In the genomic region with DNA sequence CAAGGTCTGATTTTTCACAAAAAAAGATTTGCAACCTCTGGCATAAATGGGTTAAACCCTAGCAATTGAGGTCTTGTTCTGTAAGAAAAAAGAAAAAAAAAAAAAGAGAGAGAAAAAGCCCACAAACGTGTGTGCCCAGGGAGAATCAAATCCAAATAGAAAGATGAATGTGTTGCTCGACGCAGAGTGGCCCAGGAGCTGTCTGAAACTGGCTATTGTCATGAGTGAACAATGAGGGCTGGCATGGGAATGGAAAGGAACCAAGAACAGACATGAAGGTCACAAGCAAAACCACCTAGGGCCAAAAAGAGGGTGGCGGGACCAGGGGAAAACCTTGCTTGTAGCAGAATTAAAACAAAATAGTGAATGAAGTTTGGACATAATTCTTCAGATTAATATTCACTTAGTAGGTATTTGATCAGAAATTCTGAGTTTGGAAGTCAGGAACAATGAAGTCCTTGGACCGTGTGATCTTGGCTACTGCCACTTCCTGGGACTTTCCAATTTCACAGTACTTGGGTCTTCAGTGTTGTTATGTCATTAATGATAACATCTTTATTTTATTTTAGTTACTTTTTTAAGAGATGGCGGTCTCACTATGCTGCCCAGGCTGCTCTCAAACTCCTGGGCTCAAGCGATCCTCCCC, we compare ENCODE assay signal across 8 cellular contexts. TPM values are rescaled to one million over a fixed set of nuclear protein-coding genes. Genes with fewer than 3 reads are reported as not detected.
A peak's percentile ranks its signal among the peaks of the same experiment; 100 is the strongest.
DNase-seq lines count a peak whose midpoint lies in the region; ATAC-seq and TF ChIP-seq lines count a peak whose summit lies in the region.

No MANE protein-coding gene starts in this region.

- 79% methylated on average over 7 of the region's 7 CpGs for WGBS in hepatocyte (ENCODE audit: low lambda C conversion rate, missing lambda C conversion rate)

- intact Hi-C loops in activated CD4-positive, alpha-beta T cell treated with anti-CD3 and anti-CD28 coated beads for 36 hours (cut with DNase I, micrococcal nuclease), result loop anchor here in 1 of 2 experiments (10.0 kb wide), 1 partner anchor 779 kb away; the partner anchor contains the start of gene PIK3CD
- intact Hi-C loops in activated CD8-positive, alpha-beta T cell treated with anti-CD3 and anti-CD28 coated beads for 36 hours (cut with micrococcal nuclease), result loop anchor here (10.0 kb wide), 1 partner anchor 49 kb away; no protein-coding TSS in a partner anchor

- peaks cover 74% of the 10 kb centered on the region for H3K79me2 ChIP-seq in hepatocyte

- H3K9me2 ChIP-seq in hepatocyte (replicated peaks; ENCODE audit: insufficient read depth), result no peaks in the 10 kb centered on the region

- peak overlapping the region; percentile 90 for H3K4me3 Mint-ChIP-seq in activated CD4-positive, alpha-beta T cell treated with anti-CD3 and anti-CD28 coated beads for 36 hours
- peak overlapping the region; percentile 88 for H3K4me3 Mint-ChIP-seq in activated CD8-positive, alpha-beta T cell treated with anti-CD3 and anti-CD28 coated beads for 36 hours

- peak overlapping the region; percentile 99 for H3K27ac Mint-ChIP-seq in activated CD4-positive, alpha-beta T cell treated with anti-CD3 and anti-CD28 coated beads for 36 hours
- peak overlapping the region; percentile 100 for H3K27ac Mint-ChIP-seq in activated CD8-positive, alpha-beta T cell treated with anti-CD3 and anti-CD28 coated beads for 36 hours

- peak overlapping the region; percentile 89 for H3K4me2 ChIP-seq in hepatocyte

- peak overlapping the region in 1 of 5 donors; percentile 12 for H3K9ac ChIP-seq in subcutaneous abdominal adipose tissue (ENCODE audit: low read length in 5 of 5)

- H3K27me3 Mint-ChIP-seq in activated CD4-positive, alpha-beta T cell treated with anti-CD3 and anti-CD28 coated beads for 36 hours, result no peaks in the 10 kb centered on the region
- H3K27me3 Mint-ChIP-seq in activated CD8-positive, alpha-beta T cell treated with anti-CD3 and anti-CD28 coated beads for 36 hours, result no peaks in the 10 kb centered on the region

- H3K36me3 Mint-ChIP-seq in activated CD4-positive, alpha-beta T cell treated with anti-CD3 and anti-CD28 coated beads for 36 hours (ENCODE audit: low read depth), result peaks cover 90% of the 10 kb centered on the region
- H3K36me3 Mint-ChIP-seq in activated CD8-positive, alpha-beta T cell treated with anti-CD3 and anti-CD28 coated beads for 36 hours (ENCODE audit: low read depth), result peaks cover 81% of the 10 kb centered on the region

- H3K9me3 Mint-ChIP-seq in activated CD4-positive, alpha-beta T cell treated with anti-CD3 and anti-CD28 coated beads for 36 hours (ENCODE audit: low read depth), result no peaks in the 10 kb centered on the region
- H3K9me3 Mint-ChIP-seq in activated CD8-positive, alpha-beta T cell treated with anti-CD3 and anti-CD28 coated beads for 36 hours, result no peaks in the 10 kb centered on the region

- H3K27me3 ChIP-seq in hepatocyte (no peaks in the 10 kb centered on the region), subcutaneous abdominal adipose tissue (ENCODE audit: control insufficient read depth in 5 of 5, insufficient read depth in 4 of 5, low read length in 5 of 5) (no peaks in the 10 kb centered on the region)

- peak overlapping the region; percentile 98 for H3K27ac ChIP-seq in hepatocyte
- H3K27ac ChIP-seq in subcutaneous abdominal adipose tissue (ENCODE audit: low read depth, low read length), result peak overlapping the region; percentile 99

- peaks cover 58% of the 10 kb centered on the region for H4K20me1 ChIP-seq in hepatocyte (ENCODE audit: insufficient read depth, poor library complexity, severe bottlenecking)

- H3K36me3 ChIP-seq in hepatocyte (replicated peaks; ENCODE audit: insufficient read depth, low read depth) (peaks cover 6% of the 10 kb centered on the region), subcutaneous abdominal adipose tissue (ENCODE audit: control insufficient read depth in 5 of 5, insufficient read depth in 5 of 5, low read length in 5 of 5) (peaks cover 0 to 50% (median 38%) of the 10 kb centered on the region in 5 donors)

- CTCF ChIA-PET in activated CD4-positive, alpha-beta T cell treated with anti-CD3 and anti-CD28 coated beads for 36 hours (lab: Charles Lee), result interaction anchor here (1.0 to 1.4 kb wide), 2 partner anchors 17 to 27 kb away, joined by 3 to 5 read pairs; no protein-coding TSS in a partner anchor
- CTCF ChIA-PET in activated CD8-positive, alpha-beta T cell treated with anti-CD3 and anti-CD28 coated beads for 36 hours (lab: Charles Lee), result interaction anchor here (4.4 kb wide), 1 partner anchor 16 kb away, joined by 16 read pairs; no protein-coding TSS in a partner anchor

- peak; percentile 43 for DNase-seq in activated CD4-positive, alpha-beta T cell treated with anti-CD3 and anti-CD28 coated beads for 36 hours
- DNase-seq in activated CD4-positive, alpha-beta T cell treated with anti-CD3 and anti-CD28 coated beads, Interleukin-2, amount 50 U/mL, for 1 hour, result no peak
- DNase-seq in activated CD8-positive, alpha-beta T cell treated with anti-CD3 and anti-CD28 coated beads for 36 hours, result peak; percentile 43
- DNase-seq in hepatocyte (ENCODE audit: low spot score) (no peak), SIG-M5 (lab: John Stamatoyannopoulos, UW) (no peak)

- TF ChIP-seq CTCF in activated CD8-positive, alpha-beta T cell treated with anti-CD3 and anti-CD28 coated beads for 36 hours (IDR thresholded peaks at IDR 0.05), result no peak
- no peak for TF ChIP-seq CTCF in hepatocyte (IDR thresholded peaks at IDR 0.05; ENCODE audit: poor library complexity)

- H3K4me1 ChIP-seq in hepatocyte (ENCODE audit: insufficient read depth) (peaks cover 63% of the 10 kb centered on the region), subcutaneous abdominal adipose tissue (ENCODE audit: control insufficient read depth in 5 of 5, insufficient read depth in 5 of 5, low read length in 5 of 5) (peaks cover 11 to 94% (median 71%) of the 10 kb centered on the region in 5 donors)

- H3K4me3 ChIP-seq in hepatocyte (no peak overlapping the region), subcutaneous abdominal adipose tissue (ENCODE audit: low read depth in 1 of 5, low read length in 5 of 5) (peak overlapping the region in 1 of 5 donors; percentile 4)

- H3K9me3 ChIP-seq in hepatocyte (ENCODE audit: low read depth), result no peaks in the 10 kb centered on the region
- H3K9me3 ChIP-seq in subcutaneous abdominal adipose tissue (ENCODE audit: control insufficient read depth in 5 of 5, low read length in 5 of 5), result no peaks in the 10 kb centered on the region

- peaks cover 63% of the 10 kb centered on the region for H3K4me1 Mint-ChIP-seq in activated CD4-positive, alpha-beta T cell treated with anti-CD3 and anti-CD28 coated beads for 36 hours
- peaks cover 52% of the 10 kb centered on the region for H3K4me1 Mint-ChIP-seq in activated CD8-positive, alpha-beta T cell treated with anti-CD3 and anti-CD28 coated beads for 36 hours (ENCODE audit: low read depth)

- H2AFZ ChIP-seq in hepatocyte, result no peak overlapping the region

- ATAC-seq in activated CD4-positive, alpha-beta T cell treated with anti-CD3 and anti-CD28 coated beads for 36 hours, result no peak
- ATAC-seq in activated CD8-positive, alpha-beta T cell treated with anti-CD3 and anti-CD28 coated beads for 36 hours, result no peak
- ATAC-seq in HG03378 (IDR thresholded peaks at IDR 0.05; ENCODE audit: unreplicated experiment), result no peak
- ATAC-seq in GM21825 (IDR thresholded peaks at IDR 0.05; ENCODE audit: unreplicated experiment), result no peak

- POLR2A ChIA-PET in activated CD4-positive, alpha-beta T cell treated with anti-CD3 and anti-CD28 coated beads for 36 hours (lab: Charles Lee), result interaction anchor here (0.6 kb wide), 1 partner anchor 11 kb away, joined by 8 read pairs; no protein-coding TSS in a partner anchor
- POLR2A ChIA-PET in activated CD8-positive, alpha-beta T cell treated with anti-CD3 and anti-CD28 coated beads for 36 hours (lab: Charles Lee), result interaction anchor here (0.6 to 10.9 kb wide), 10 partner anchors 9 to 231 kb away, joined by 3 to 197 read pairs (median 4); no protein-coding TSS in a partner anchor

RNA-seq across cellular contexts. Expression of gene ENO1, which starts 3.1 kb away (rescaled TPM):
- 1,000 to 10,000 TPM; 2,573 to 3,583 TPM for total RNA-seq in activated CD4-positive, alpha-beta T cell treated with anti-CD3 and anti-CD28 coated beads for 36 hours
- total RNA-seq in activated CD8-positive, alpha-beta T cell treated with anti-CD3 and anti-CD28 coated beads for 36 hours, result 1,000 to 10,000 TPM; 4,199 to 4,245 TPM
- 580 and 659 TPM in 2 replicates for total RNA-seq in hepatocyte
- 868 and 876 TPM in 2 replicates for polyA plus RNA-seq in hepatocyte

RNA-seq across cellular contexts. Expression of gene RERE, which starts 57.9 kb away (rescaled TPM):
- total RNA-seq in activated CD4-positive, alpha-beta T cell treated with anti-CD3 and anti-CD28 coated beads for 36 hours, result 10 to 100 TPM; 57.4 to 71.6 TPM
- total RNA-seq in activated CD8-positive, alpha-beta T cell treated with anti-CD3 and anti-CD28 coated beads for 36 hours, result 10 to 100 TPM; 45.8 to 57.1 TPM
- total RNA-seq in hepatocyte, result 39.8 and 46.0 TPM in 2 replicates
- 62.8 and 74.3 TPM in 2 replicates for polyA plus RNA-seq in hepatocyte

Comparison
In these comparisons a context has a peak if more than half of its experiments do, and no peak if none do; other contexts are left out.
1. DNase-seq: peak in activated CD4-positive, alpha-beta T cell treated with anti-CD3 and anti-CD28 coated beads for 36 hours (single experiment) and activated CD8-positive, alpha-beta T cell treated with anti-CD3 and anti-CD28 coated beads for 36 hours (single experiment); none in activated CD4-positive, alpha-beta T cell treated with anti-CD3 and anti-CD28 coated beads, Interleukin-2, amount 50 U/mL, for 1 hour (single experiment), hepatocyte (single experiment) and SIG-M5 (single experiment).